In the genomic region with DNA sequence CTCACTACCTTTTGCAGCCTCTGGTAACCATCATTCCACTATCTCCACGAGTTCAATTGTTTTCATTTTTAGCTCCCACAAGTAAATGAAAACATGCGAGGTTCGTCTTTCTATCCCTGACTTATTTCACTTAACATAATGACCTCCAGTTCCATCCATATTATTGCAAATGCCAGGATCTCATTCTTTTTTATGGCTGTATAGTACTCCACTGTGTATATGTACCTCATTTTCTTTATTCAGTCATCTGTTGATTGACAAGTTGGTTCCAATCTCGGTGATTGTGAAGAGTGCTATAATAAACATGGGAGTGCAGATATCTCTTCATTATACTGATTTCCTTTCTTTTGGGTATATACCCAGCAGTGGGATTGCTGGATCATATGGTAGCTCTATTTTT, we compare ENCODE assay signal across 39 cellular contexts. TPM values are rescaled to one million over a fixed set of nuclear protein-coding genes. Genes with fewer than 3 reads are reported as not detected.
"Had no signal": no experiment of that assay in that cellular context is flagged by ENCODE, and none has a peak within 500 bp of the region (broad histone marks: within the 10 kb centered on the region; RNA-seq: fewer than 3 reads in every experiment).

No MANE protein-coding gene starts in this region.

- DNase-seq: Karpas-422, Kasumi-1, MG63, MM.1S, MV-4-11, NCI-H1048, NCI-H1092, NCI-H1092 treated with DMSO at 0.1 percent for 48 hours, NCI-H1105, NCI-H1105 treated with DMSO at 0.1 percent for 48 hours, NCI-H1417, NCI-H1417 treated with DMSO at 0.1 percent for 48 hours, NCI-H1436, NCI-H1436 treated with DMSO at 0.1 percent for 48 hours, NCI-H146, NCI-H1694, NCI-H1694 treated with DMSO at 0.1 percent for 48 hours, NCI-H187, NCI-H187 treated with DMSO at 0.1 percent for 48 hours, NCI-H1930, NCI-H2029, NCI-H2029 treated with DMSO at 0.1 percent for 48 hours, NCI-H2081, NCI-H2081 treated with DMSO at 0.1 percent for 48 hours, NCI-H2107, NCI-H2171, NCI-H2171 treated with DMSO at 0.1 percent for 48 hours, NCI-H2227 treated with DMSO at 0.1 percent for 48 hours, NCI-H226, NCI-H345, NCI-H446, NCI-H446 treated with DMSO at 0.1 percent for 48 hours, NCI-H510A, NCI-H510A treated with DMSO at 0.1 percent for 48 hours, NCI-H524, NCI-H524 treated with DMSO at 0.1 percent for 48 hours had no signal

- H3K9me3 ChIP-seq: MG63 had no signal

- H3K4me3 ChIP-seq: MG63 had no signal

- H3K27me3 ChIP-seq: MG63 had no signal

- H3K36me3 ChIP-seq: MG63 had no signal

RNA-seq across cellular contexts. Expression of gene IL1RN, which starts 16.9 kb away (rescaled TPM):
- total RNA-seq: LHCN-M2, MCF 10A, NCI-H460 had no signal
